8 cellular contexts compared by ENCODE assay signal in the genomic region with DNA sequence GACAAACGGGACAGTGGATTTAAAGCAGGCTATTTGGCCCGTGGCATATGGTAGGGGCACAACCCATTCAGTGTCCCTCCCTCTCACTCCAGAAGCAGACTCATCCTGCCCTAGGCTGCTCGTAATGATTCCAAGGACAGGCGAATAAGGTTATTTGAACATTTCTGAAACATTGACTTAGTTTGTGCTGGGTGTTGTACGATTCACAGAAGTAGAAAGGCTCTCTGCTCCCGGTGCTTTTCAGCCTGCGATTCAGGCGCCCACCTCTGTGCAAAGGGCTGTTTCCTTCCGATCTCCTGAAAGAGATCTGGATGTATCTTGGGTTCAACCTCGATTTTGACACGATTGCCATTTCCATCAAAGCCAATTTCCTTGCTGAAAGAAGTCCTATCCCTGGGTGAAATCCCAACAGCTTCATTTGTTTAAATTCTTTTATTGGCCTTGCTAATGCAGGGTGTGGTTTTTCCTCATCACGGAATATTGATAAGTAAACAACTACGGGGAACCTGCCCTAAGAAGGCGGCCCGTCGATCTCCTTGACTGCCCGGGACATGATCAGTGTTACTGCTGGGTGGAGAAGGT. TPM values are rescaled to one million over a fixed set of nuclear protein-coding genes. Genes with fewer than 3 reads are reported as not detected.
A peak's percentile ranks its signal among the peaks of the same experiment; 100 is the strongest.
DNase-seq lines count a peak whose midpoint lies in the region; ATAC-seq, FAIRE-seq and TF ChIP-seq lines count a peak whose summit lies in the region.

No MANE protein-coding gene starts in this region.

- no peak for ATAC-seq in activated naive CD8-positive, alpha-beta T cell treated with anti-CD3 and anti-CD28 coated beads, Interleukin-2, amount 50 U/mL, for 24 hours
- no peak for ATAC-seq in HG03457 (IDR thresholded peaks at IDR 0.05; ENCODE audit: unreplicated experiment)
- no peak for ATAC-seq in GM18520 (IDR thresholded peaks at IDR 0.05; ENCODE audit: unreplicated experiment)
- ATAC-seq in HG03432 (IDR thresholded peaks at IDR 0.05; ENCODE audit: unreplicated experiment): no peak

- H3K9me1 ChIP-seq in keratinocyte (ENCODE audit: control insufficient read depth, extremely low read depth, insufficient read depth, low read length): no peaks in the 10 kb centered on the region

- H3K27ac ChIP-seq in AG04450 (ENCODE audit: low read depth, low read length) (peak overlapping the region; percentile 76), keratinocyte (ENCODE audit: control insufficient read depth, insufficient read depth, low read length) (peak overlapping the region; percentile 87), substantia nigra (ENCODE audit: low read depth, low read length, poor library complexity, severe bottlenecking) (peak overlapping the region; percentile 81)

- no peaks in the 10 kb centered on the region for H4K20me1 ChIP-seq in keratinocyte (ENCODE audit: control insufficient read depth, extremely low read depth, insufficient read depth, low read length)

- DNase-seq in AG04450 (ENCODE audit: low read depth, low spot score): no peak
- peak; percentile 24 for DNase-seq in HCEC 1CT
- no peak for DNase-seq in activated naive CD8-positive, alpha-beta T cell treated with anti-CD3 and anti-CD28 coated beads, Interleukin-2, amount 50 U/mL, for 24 hours
- DNase-seq in keratinocyte (ENCODE audit: low read depth, low spot score): no peak
- peak in 1 of 49 donors; percentile 23 for DNase-seq in substantia nigra (lab: John Stamatoyannopoulos, UW)

- peak overlapping the region; percentile 94 for H3K9ac ChIP-seq in keratinocyte (ENCODE audit: control insufficient read depth, extremely low read depth, insufficient read depth, low read length)

- no peaks in the 10 kb centered on the region for H3K27me3 ChIP-seq in AG04450 (ENCODE audit: control insufficient read depth, insufficient read depth, low read length)
- H3K27me3 ChIP-seq in keratinocyte (ENCODE audit: control insufficient read depth, extremely low read depth, insufficient read depth, low read length): no peaks in the 10 kb centered on the region

- H3K9me3 Mint-ChIP-seq in activated naive CD8-positive, alpha-beta T cell treated with anti-CD3 and anti-CD28 coated beads, Interleukin-2, amount 50 U/mL, for 24 hours: no peaks in the 10 kb centered on the region

- H3K27ac Mint-ChIP-seq in activated naive CD8-positive, alpha-beta T cell treated with anti-CD3 and anti-CD28 coated beads, Interleukin-2, amount 50 U/mL, for 24 hours: peak overlapping the region; percentile 80

- TF ChIP-seq CTCF in AG04450 (IDR thresholded peaks at IDR 0.05; ENCODE audit: low read depth, low read length) (no peak), keratinocyte (optimal IDR thresholded peaks at IDR 0.05 in 1 of 3, IDR thresholded peaks at IDR 0.05 in 1 of 3, conservative IDR thresholded peaks at IDR 0.05 in 1 of 3; ENCODE audit: extremely low read depth in 1 of 3, insufficient read depth in 2 of 3, low read length in 3 of 3) (no peak)

- peaks cover 9% of the 10 kb centered on the region for H3K4me1 Mint-ChIP-seq in activated naive CD8-positive, alpha-beta T cell treated with anti-CD3 and anti-CD28 coated beads, Interleukin-2, amount 50 U/mL, for 24 hours

- H3K4me3 ChIP-seq in AG04450 (ENCODE audit: low read depth, low read length): peak overlapping the region; percentile 75
- H3K4me3 ChIP-seq in keratinocyte (ENCODE audit: control insufficient read depth in 2 of 3, extremely low read depth in 1 of 3, insufficient read depth in 2 of 3, low read depth in 1 of 3, low read length in 3 of 3): peak overlapping the region; percentile 74 to 80 (median 77)

- no peaks in the 10 kb centered on the region for H3K36me3 Mint-ChIP-seq in activated naive CD8-positive, alpha-beta T cell treated with anti-CD3 and anti-CD28 coated beads, Interleukin-2, amount 50 U/mL, for 24 hours (ENCODE audit: low read depth)

- H3K4me3 Mint-ChIP-seq in activated naive CD8-positive, alpha-beta T cell treated with anti-CD3 and anti-CD28 coated beads, Interleukin-2, amount 50 U/mL, for 24 hours: peak overlapping the region; percentile 84

- dilution Hi-C loops in keratinocyte (cut with MboI; ENCODE audit: extremely low pct_ligation_motif_present, low sequenced_read_pairs): no loop called here

- POLR2A ChIA-PET in AG04450 (lab: Yijun Ruan, JAX): interaction anchor here (0.6 to 1.5 kb wide), 5 partner anchors 9 to 140 kb away, joined by 3 to 4 read pairs (median 3); no protein-coding TSS in a partner anchor

- H3K27me3 Mint-ChIP-seq in activated naive CD8-positive, alpha-beta T cell treated with anti-CD3 and anti-CD28 coated beads, Interleukin-2, amount 50 U/mL, for 24 hours: peaks cover 51% of the 10 kb centered on the region

- no peaks in the 10 kb centered on the region for H3K9me3 ChIP-seq in AG04450 (ENCODE audit: control insufficient read depth, insufficient read depth, low read length)
- H3K9me3 ChIP-seq in keratinocyte (ENCODE audit: control insufficient read depth, low read depth, low read length): no peaks in the 10 kb centered on the region

- no peaks in the 10 kb centered on the region for H3K36me3 ChIP-seq in keratinocyte (ENCODE audit: control insufficient read depth in 2 of 2, extremely low read depth in 1 of 2, insufficient read depth in 2 of 2, low read length in 2 of 2)

- CTCF ChIA-PET in AG04450 (lab: Charles Lee): interaction anchor here (0.9 to 1.4 kb wide), 6 partner anchors 9 to 146 kb away, joined by 3 to 5 read pairs (median 3); no protein-coding TSS in a partner anchor

- H3K79me2 ChIP-seq in keratinocyte (ENCODE audit: control insufficient read depth, insufficient read depth, low read length): peaks cover 32% of the 10 kb centered on the region

- peaks cover 31% of the 10 kb centered on the region for H3K4me1 ChIP-seq in keratinocyte (ENCODE audit: control insufficient read depth, extremely low read depth, insufficient read depth, low read length)

- FAIRE-seq in keratinocyte (lab: Jason Lieb, UNC): no peak

- H2AFZ ChIP-seq in keratinocyte (ENCODE audit: control insufficient read depth, low read length): peak overlapping the region; percentile 86

- peak overlapping the region; percentile 97 for H3K4me2 ChIP-seq in keratinocyte (ENCODE audit: control insufficient read depth, extremely low read depth, insufficient read depth, low read depth, low read length)

RNA-seq across cellular contexts. Expression of gene ZC3H12C, which starts 1.1 kb away (rescaled TPM):
- polyA plus RNA-seq in AG04450 (2011; rRNA removed): 9.3 and 10.9 TPM in 2 replicates
- 14.1 and 16.1 TPM in 2 replicates for polyA minus RNA-seq in AG04450 (2011; rRNA and poly(A)+ RNA removed)
- 11.1 to 14.0 TPM (median 13.9 TPM) in 3 replicates for polyA plus RNA-seq in keratinocyte
- polyA plus RNA-seq in keratinocyte (2011; ENCODE audit: low read depth): 2.5 TPM
- polyA plus RNA-seq in keratinocyte (2011; cell fraction: cytosol; rRNA removed): 4.6 and 6.9 TPM in 2 replicates
- polyA plus RNA-seq in keratinocyte (2011; cell fraction: nucleus; rRNA removed): 24.8 and 26.0 TPM in 2 replicates
- polyA plus RNA-seq in keratinocyte (2012; ENCODE audit: low replicate concordance): 3.4 and 5.8 TPM in 2 replicates
- 15.1 to 29.5 TPM (median 27.5 TPM) in 3 replicates for polyA minus RNA-seq in keratinocyte
- 7.3 TPM for polyA minus RNA-seq in keratinocyte (2011; cell fraction: cytosol; rRNA and poly(A)+ RNA removed)
- polyA minus RNA-seq in keratinocyte (2011; cell fraction: nucleus; rRNA and poly(A)+ RNA removed): 26.7 and 60.2 TPM in 2 replicates
